In genomic region chr15:74780983-74781672, GRCh38 we compare ENCODE assay signal across 8 cellular contexts. TPM values are rescaled to one million over a fixed set of nuclear protein-coding genes. Genes with fewer than 3 reads are reported as not detected.
DNase-seq lines count a peak whose midpoint lies in the region; ATAC-seq and TF ChIP-seq lines count a peak whose summit lies in the region.

No MANE protein-coding gene starts in this region.

- no peak for TF ChIP-seq EP300 in neural cell (conservative IDR thresholded peaks at IDR 0.05; ENCODE audit: poor library complexity, severe bottlenecking)

- peak overlapping the region; percentile 52 for H2AFZ ChIP-seq in neural cell (ENCODE audit: low read depth, low read length)

- ATAC-seq in activated CD4-positive, CD25-positive, alpha-beta regulatory T cell treated with anti-CD3 and anti-CD28 coated beads, Interleukin-2, amount 50 U/mL, for 24 hours, result peak; percentile 56 to 62

- H4K20me1 ChIP-seq in neural cell (ENCODE audit: insufficient read depth), result peaks cover 5% of the 10 kb centered on the region

- H3F3A ChIP-seq in neural cell (ENCODE audit: insufficient read depth, low read length, poor library complexity, severe bottlenecking), result no peaks in the 10 kb centered on the region

- no peak for TF ChIP-seq CTCF in neural cell (IDR thresholded peaks at IDR 0.05; ENCODE audit: poor library complexity, severe bottlenecking)

- H3K4me2 ChIP-seq in neural cell (ENCODE audit: low read length), result peak overlapping the region; percentile 52

- H3K27ac ChIP-seq in effector memory CD4-positive, alpha-beta T cell (ENCODE audit: insufficient read depth, low read length, poor library complexity, severe bottlenecking), result peak overlapping the region; percentile 90
- peak overlapping the region; percentile 47 for H3K27ac ChIP-seq in neural cell (ENCODE audit: low read length)

- no peaks in the 10 kb centered on the region for H3K9me3 ChIP-seq in effector memory CD4-positive, alpha-beta T cell (ENCODE audit: control insufficient read depth, low read length)
- no peaks in the 10 kb centered on the region for H3K9me3 ChIP-seq in neural cell (ENCODE audit: low read length)

- peaks cover 77% of the 10 kb centered on the region for H3K4me1 ChIP-seq in effector memory CD4-positive, alpha-beta T cell (ENCODE audit: control insufficient read depth, insufficient read depth, low read length, poor library complexity, severe bottlenecking)

- H3K9ac ChIP-seq in neural cell (ENCODE audit: low read length), result peak overlapping the region; percentile 72

- H3K4me3 ChIP-seq in effector memory CD4-positive, alpha-beta T cell (ENCODE audit: insufficient read depth, low read depth, low read length, poor library complexity, severe bottlenecking), result peak overlapping the region; percentile 61
- H3K4me3 ChIP-seq in neural cell (ENCODE audit: low read length), result peak overlapping the region; percentile 68

- H3K36me3 ChIP-seq in effector memory CD4-positive, alpha-beta T cell (ENCODE audit: control insufficient read depth, insufficient read depth, low read length), result no peaks in the 10 kb centered on the region
- H3K36me3 ChIP-seq in neural cell (ENCODE audit: insufficient read depth, low read length), result no peaks in the 10 kb centered on the region

- TF ChIP-seq RAD21 in neural cell (conservative IDR thresholded peaks at IDR 0.05), result no peak

- no peaks in the 10 kb centered on the region for H3K9me2 ChIP-seq in neural cell (ENCODE audit: insufficient read depth, low read length)

- H3K79me2 ChIP-seq in neural cell (replicated peaks; ENCODE audit: insufficient read depth, low read length), result peaks cover 31% of the 10 kb centered on the region

- H3K27me3 ChIP-seq in effector memory CD4-positive, alpha-beta T cell (replicated peaks; ENCODE audit: control insufficient read depth, insufficient read depth, low read length, poor library complexity, severe bottlenecking), result no peaks in the 10 kb centered on the region
- no peaks in the 10 kb centered on the region for H3K27me3 ChIP-seq in neural cell (ENCODE audit: insufficient read depth, low read depth, low read length)

- DNase-seq in activated CD4-positive, CD25-positive, alpha-beta regulatory T cell (lab: John Stamatoyannopoulos, UW), result no peak
- DNase-seq in SIG-M5 (lab: John Stamatoyannopoulos, UW) (peak; percentile 66), DMS79 (lab: John Stamatoyannopoulos, UW) (no peak), HCEC 1CT (no peak), medulla oblongata (ENCODE audit: extremely low spot score) (no peak)
- peak in 2 of 3 donors; percentile 33 to 37 for DNase-seq in effector memory CD4-positive, alpha-beta T cell

TF ChIP-seq in neural cell, 6 proteins besides CTCF, POLR2A, EP300 and RAD21:
- no peak for TF ChIP-seq MXI1 (conservative IDR thresholded peaks at IDR 0.05; ENCODE audit: poor library complexity, severe bottlenecking)
- no peak for TF ChIP-seq POLR2AphosphoS5 (IDR thresholded peaks at IDR 0.05)

RNA-seq across cellular contexts. Expression of gene CSK, which starts 0.8 kb away (rescaled TPM):
- polyA plus RNA-seq in neural cell, result 40.5 and 45.5 TPM in 2 replicates
- 36.5 and 38.7 TPM in 2 replicates for polyA minus RNA-seq in neural cell

RNA-seq across cellular contexts. Expression of gene LMAN1L, which starts 31.5 kb away (rescaled TPM):
- 0.18 TPM in 1 of 2 replicates, not detected in the other for polyA plus RNA-seq in neural cell
- polyA minus RNA-seq in neural cell, result not detected in 2 replicates

RNA-seq across cellular contexts. Expression of gene CYP1A2, which starts 32.5 kb away (rescaled TPM):
- polyA plus RNA-seq in neural cell, result not detected in 2 replicates
- not detected in 2 replicates for polyA minus RNA-seq in neural cell

RNA-seq across cellular contexts. Expression of gene CPLX3, which starts 45.3 kb away (rescaled TPM):
- 0.27 and 0.66 TPM in 2 replicates for polyA plus RNA-seq in neural cell
- not detected in 2 replicates for polyA minus RNA-seq in neural cell

RNA-seq across cellular contexts. Expression of gene CYP1A1, which starts 55.8 kb away (rescaled TPM):
- 0.09 and 0.36 TPM in 2 replicates for polyA plus RNA-seq in neural cell
- polyA minus RNA-seq in neural cell, result 0.24 and 0.58 TPM in 2 replicates

Comparison
In these comparisons a context has a peak if more than half of its experiments do, and no peak if none do; other contexts are left out.
1. DNase-seq: peak in SIG-M5 (single experiment) and effector memory CD4-positive, alpha-beta T cell (2 of 3); none in activated CD4-positive, CD25-positive, alpha-beta regulatory T cell (0 of 4), DMS79 (single experiment), HCEC 1CT (single experiment) and medulla oblongata (single experiment).